ENCODE assay signal across 21 cellular contexts in genomic region chr9:19113964-19114679, GRCh38. TPM values are rescaled to one million over a fixed set of nuclear protein-coding genes. Genes with fewer than 3 reads are reported as not detected.
DNase-seq lines count a peak whose midpoint lies in the region; ATAC-seq and TF ChIP-seq lines count a peak whose summit lies in the region.
"Had no signal": no experiment of that assay in that cellular context is flagged by ENCODE, and none has a peak within 500 bp of the region (broad histone marks: within the 10 kb centered on the region; RNA-seq: fewer than 3 reads in every experiment).

No MANE protein-coding gene starts in this region.

- H3K9me2 ChIP-seq in PC-3 (replicated peaks; ENCODE audit: low read length), result no peaks in the 10 kb centered on the region

- H3K4me2 ChIP-seq in H9 (ENCODE audit: insufficient read depth, insufficient read length, low read length) (no peak overlapping the region), PC-3 (ENCODE audit: low read length) (no peak overlapping the region)

- no peaks in the 10 kb centered on the region; the same call in 1 of the 2 replicates for H3K4me1 ChIP-seq in H9 (ENCODE audit: insufficient read depth, low read length)
- peaks cover 28% of the 10 kb centered on the region for H3K4me1 ChIP-seq in PC-3 (ENCODE audit: insufficient read depth, low read length)
- no peaks in the 10 kb centered on the region for H3K4me1 ChIP-seq in A673 (ENCODE audit: insufficient read depth, low read length, poor library complexity, severe bottlenecking)
- H3K4me1 ChIP-seq: BE2C had no signal

- no peak overlapping the region for H2AK5ac ChIP-seq in H9 (ENCODE audit: insufficient read length, low read length)

- H3K27ac Mint-ChIP-seq in H9 (peak overlapping the region; percentile 76 to 82 (median 79); a peak in 4 of 7 replicates), progenitor cell of endocrine pancreas (peak overlapping the region; percentile 64), immature natural killer cell (no peak overlapping the region)
- H3K27ac Mint-ChIP-seq: dendritic cell treated with granulocyte-macrophage colony-stimulating factor and Interleukin-4, amounts not matched to agents 40 ng/mL and 50 ng/mL, for 4 days had no signal

- no peaks in the 10 kb centered on the region for H3K79me1 ChIP-seq in H9 (ENCODE audit: insufficient read depth, low read depth, low read length, poor library complexity, severe bottlenecking)

- H4K20me1 ChIP-seq in H9 (ENCODE audit: control insufficient read depth, insufficient read depth, insufficient read length), result no peaks in the 10 kb centered on the region
- H4K20me1 ChIP-seq in PC-3 (ENCODE audit: low read length), result no peaks in the 10 kb centered on the region

- no peak overlapping the region for H3K9ac ChIP-seq in H9 (ENCODE audit: extremely low read depth, insufficient read length, low read length)
- H3K9ac ChIP-seq in PC-3 (ENCODE audit: low read length), result no peak overlapping the region

- H3K4ac ChIP-seq in H9 (ENCODE audit: low read depth, low read length), result no peak overlapping the region

- H3K27ac ChIP-seq in H9 (ENCODE audit: insufficient read length, low read depth, low read length) (no peak overlapping the region), PC-3 (ENCODE audit: low read length) (peak overlapping the region; percentile 29; the same call in 1 of the 2 replicates), A673 (ENCODE audit: low read depth, low read length, poor library complexity, severe bottlenecking) (no peak overlapping the region)
- H3K27ac ChIP-seq: brain microvascular endothelial cell had no signal

- intact Hi-C loops in PC-3 (cut with micrococcal nuclease), result no loop called here
- intact Hi-C loops in A673 (cut with micrococcal nuclease; ENCODE audit: unreplicated experiment), result no loop called here

- no peak overlapping the region for H3K14ac ChIP-seq in H9 (ENCODE audit: insufficient read depth, low read length)

- POLR2A ChIA-PET in PC-3 (lab: Charles Lee; ENCODE audit: unreplicated experiment), result no interaction called here
- POLR2A ChIA-PET in A673 (lab: Charles Lee; ENCODE audit: low non-redundant PET), result no interaction called here

- WGBS in H9 (ENCODE audit: extremely low coverage, insufficient read length, low lambda C conversion rate), result no CpG with 5 or more reads among the region's 12 CpGs

- peaks cover 13 to 14% of the 10 kb centered on the region in 2 experiments for H3K4me1 Mint-ChIP-seq in H9
- H3K4me1 Mint-ChIP-seq in progenitor cell of endocrine pancreas (ENCODE audit: low read depth), result no peaks in the 10 kb centered on the region
- no peaks in the 10 kb centered on the region for H3K4me1 Mint-ChIP-seq in immature natural killer cell

- H3K27me3 Mint-ChIP-seq in H9 (ENCODE audit: low read depth) (no peaks in the 10 kb centered on the region), progenitor cell of endocrine pancreas (no peaks in the 10 kb centered on the region), immature natural killer cell (ENCODE audit: low read depth in 3 of 3) (peaks cover 0 to 2% (median 0%) of the 10 kb centered on the region in 3 donors)
- H3K27me3 Mint-ChIP-seq: dendritic cell treated with granulocyte-macrophage colony-stimulating factor and Interleukin-4, amounts not matched to agents 40 ng/mL and 50 ng/mL, for 4 days; naive thymus-derived CD4-positive, alpha-beta T cell; T-helper 17 cell had no signal

- no peak overlapping the region for H4K8ac ChIP-seq in H9 (replicated peaks; ENCODE audit: insufficient read length, low read depth, low read length)

- H3K79me2 ChIP-seq in H9 (ENCODE audit: insufficient read depth, low read length) (no peaks in the 10 kb centered on the region), PC-3 (ENCODE audit: low read length) (no peaks in the 10 kb centered on the region)

- H2AFZ ChIP-seq in H9 (ENCODE audit: low read length) (no peak overlapping the region), PC-3 (ENCODE audit: low read length) (no peak overlapping the region)

- CTCF ChIA-PET in PC-3 (lab: Charles Lee) (no interaction called here), A673 (lab: Charles Lee) (no interaction called here)

- H3K23me2 ChIP-seq in H9 (ENCODE audit: insufficient read length, low read depth, low read length, poor library complexity, severe bottlenecking), result no peaks in the 10 kb centered on the region

- H3T11ph ChIP-seq in H9 (ENCODE audit: low read length), result no peak overlapping the region

- no peak overlapping the region for H3K18ac ChIP-seq in H9 (ENCODE audit: insufficient read length, low read depth, low read length)

- H3K9me3 ChIP-seq in H9 (ENCODE audit: control insufficient read depth, low read depth, low read length) (no peaks in the 10 kb centered on the region), PC-3 (ENCODE audit: low read length) (no peaks in the 10 kb centered on the region), A673 (ENCODE audit: low read depth, low read length, poor library complexity, severe bottlenecking) (no peaks in the 10 kb centered on the region)
- H3K9me3 ChIP-seq: BE2C had no signal

- H3K23ac ChIP-seq in H9 (ENCODE audit: insufficient read length, low read depth, low read length), result no peak overlapping the region

- ATAC-seq in PC-3 (no peak), GM19351 (IDR thresholded peaks at IDR 0.05; ENCODE audit: unreplicated experiment) (no peak)
- ATAC-seq: activated naive CD4-positive, alpha-beta T cell treated with anti-CD3 and anti-CD28 coated beads, Interleukin-2, amount 50 U/mL, for 72 hours; left ventricle myocardium superior; naive thymus-derived CD4-positive, alpha-beta T cell; T-helper 17 cell had no signal

- H3K9me3 Mint-ChIP-seq in H9 (no peaks in the 10 kb centered on the region), progenitor cell of endocrine pancreas (ENCODE audit: low read depth) (no peaks in the 10 kb centered on the region), immature natural killer cell (no peaks in the 10 kb centered on the region)
- H3K9me3 Mint-ChIP-seq: activated naive CD4-positive, alpha-beta T cell treated with anti-CD3 and anti-CD28 coated beads, Interleukin-2, amount 50 U/mL, for 72 hours; dendritic cell treated with granulocyte-macrophage colony-stimulating factor and Interleukin-4, amounts not matched to agents 40 ng/mL and 50 ng/mL, for 4 days; naive thymus-derived CD4-positive, alpha-beta T cell had no signal

- no peak overlapping the region for H2BK15ac ChIP-seq in H9 (ENCODE audit: low read depth, low read length)

- no peak overlapping the region for H2BK120ac ChIP-seq in H9 (ENCODE audit: low read depth, low read length, poor library complexity, severe bottlenecking)

- H2BK5ac ChIP-seq in H9 (ENCODE audit: insufficient read length, low read length), result no peak overlapping the region

- no peak overlapping the region for H3K4me3 Mint-ChIP-seq in H9
- H3K4me3 Mint-ChIP-seq in progenitor cell of endocrine pancreas (ENCODE audit: low read depth), result no peak overlapping the region
- no peak overlapping the region for H3K4me3 Mint-ChIP-seq in immature natural killer cell
- H3K4me3 Mint-ChIP-seq: dendritic cell treated with granulocyte-macrophage colony-stimulating factor and Interleukin-4, amounts not matched to agents 40 ng/mL and 50 ng/mL, for 4 days; naive thymus-derived CD4-positive, alpha-beta T cell; T-helper 17 cell had no signal

- no peak overlapping the region for H2BK12ac ChIP-seq in H9 (ENCODE audit: insufficient read length, low read depth, low read length)

- no peaks in the 10 kb centered on the region for H3K27me3 ChIP-seq in H9 (ENCODE audit: insufficient read depth, low read length)
- no peaks in the 10 kb centered on the region for H3K27me3 ChIP-seq in PC-3 (ENCODE audit: low read length)
- H3K27me3 ChIP-seq in A673 (replicated peaks; ENCODE audit: insufficient read depth, low read depth, low read length, poor library complexity), result no peaks in the 10 kb centered on the region
- H3K27me3 ChIP-seq: BE2C, brain microvascular endothelial cell had no signal

- DNase-seq in H9 (no peak), PC-3 (no peak), glomerular visceral epithelial cell (ENCODE audit: extremely low spot score) (peak; percentile 33), progenitor cell of endocrine pancreas (ENCODE audit: low spot score, unreplicated experiment) (no peak), immature natural killer cell (no peak), A673 (ENCODE audit: low spot score) (no peak)
- DNase-seq: activated CD4-positive, alpha-beta T cell treated with anti-CD3 and anti-CD28 coated beads for 4 hours; activated T-cell treated with anti-CD3 and anti-CD28 coated beads for 4 hours; BE2C; brain microvascular endothelial cell; DMS 273 treated with DMSO at 0.1 percent for 48 hours; hypothalamus; left ventricle myocardium superior; naive thymus-derived CD4-positive, alpha-beta T cell; NCI-H1417 treated with DMSO at 0.1 percent for 48 hours; SHP77 treated with DMSO at 0.1 percent for 48 hours; substantia nigra; T-helper 17 cell had no signal

- no peak for TF ChIP-seq CTCF in H9 (conservative IDR thresholded peaks at IDR 0.05)
- TF ChIP-seq CTCF in PC-3 (conservative IDR thresholded peaks at IDR 0.05; ENCODE audit: low read depth, low read length), result no peak
- no peak for TF ChIP-seq CTCF in progenitor cell of endocrine pancreas (IDR thresholded peaks at IDR 0.05; ENCODE audit: unreplicated experiment)
- TF ChIP-seq CTCF in A673 (conservative IDR thresholded peaks at IDR 0.05; ENCODE audit: low read depth, low read length), result no peak

- H3K56ac ChIP-seq in H9 (ENCODE audit: insufficient read length, low read depth, low read length), result no peak overlapping the region

- H4K91ac ChIP-seq in H9 (ENCODE audit: insufficient read length, low read depth, low read length), result no peak overlapping the region

- no peak overlapping the region for H4K5ac ChIP-seq in H9 (ENCODE audit: insufficient read length, low read depth, low read length)

- no peak overlapping the region for H2BK20ac ChIP-seq in H9 (ENCODE audit: low read depth, low read length, poor library complexity, severe bottlenecking)

- BruUV-seq in PC-3 (replicated peaks; lab: Mats Ljungman, UMichigan) (no TSS peak), A673 (replicated peaks; lab: Mats Ljungman, UMichigan) (no TSS peak)

- H3K36me3 Mint-ChIP-seq in H9 (ENCODE audit: insufficient read depth in 1 of 3, low read depth in 3 of 3) (peaks cover 28 to 49% (median 39%) of the 10 kb centered on the region in 3 experiments; a peak in 6 of 7 replicates), progenitor cell of endocrine pancreas (ENCODE audit: insufficient read depth) (peaks cover 26% of the 10 kb centered on the region), immature natural killer cell (peaks cover 10 to 33% (median 23%) of the 10 kb centered on the region in 3 donors)

- no peak overlapping the region for H3K4me3 ChIP-seq in PC-3 (ENCODE audit: low read length)
- no peak overlapping the region for H3K4me3 ChIP-seq in A673 (ENCODE audit: low read depth, low read length, poor library complexity, severe bottlenecking)

- peaks cover 1% of the 10 kb centered on the region for H3F3A ChIP-seq in PC-3 (ENCODE audit: low read length, unreplicated experiment)

- H3K36me3 ChIP-seq in PC-3 (ENCODE audit: low read depth, low read length) (peaks cover 19% of the 10 kb centered on the region), A673 (ENCODE audit: insufficient read depth, low read length, poor library complexity, severe bottlenecking) (no peaks in the 10 kb centered on the region)

RNA-seq across cellular contexts. Expression of gene HAUS6, which starts 11.4 kb away (rescaled TPM):
- total RNA-seq in H9 (2021) (41.2 and 42.3 TPM in 2 replicates), PC-3 (2014; rRNA removed) (12.3 and 14.4 TPM in 2 replicates), progenitor cell of endocrine pancreas (17.4 and 17.6 TPM in 2 replicates), A673 (2021) (22.1 and 26.1 TPM in 2 replicates)
- 1 to 10 TPM; 3.5 to 6.8 (median 6.4) TPM for polyA plus RNA-seq in immature natural killer cell

RNA-seq across cellular contexts. Expression of gene PLIN2, which starts 13.2 kb away (rescaled TPM):
- total RNA-seq in H9 (2021), result 131 and 132 TPM in 2 replicates
- total RNA-seq in PC-3 (2014; rRNA removed), result 27.8 and 30.2 TPM in 2 replicates
- total RNA-seq in progenitor cell of endocrine pancreas, result 98.1 and 99.5 TPM in 2 replicates
- 10 to 100 TPM; 40.0 to 79.1 (median 41.5) TPM for polyA plus RNA-seq in immature natural killer cell
- 0.46 and 0.77 TPM in 2 replicates for total RNA-seq in A673 (2021)

Comparison
In these comparisons a context has a peak if more than half of its experiments do, and no peak if none do; other contexts are left out.
1. H3K27ac Mint-ChIP-seq: peak in H9 (3 of 3) and progenitor cell of endocrine pancreas (single experiment); none in immature natural killer cell (0 of 6).
2. RNA of gene PLIN2, which starts 13.2 kb away (total RNA-seq): 131 to 132 TPM in H9, 98.1 to 99.5 TPM in progenitor cell of endocrine pancreas and 27.8 to 30.2 TPM in PC-3; 0.46 to 0.77 TPM in A673; every median in the first group is over 10 times any median in the second.